ENCODE assay signal across 29 cellular contexts in the genomic region with DNA sequence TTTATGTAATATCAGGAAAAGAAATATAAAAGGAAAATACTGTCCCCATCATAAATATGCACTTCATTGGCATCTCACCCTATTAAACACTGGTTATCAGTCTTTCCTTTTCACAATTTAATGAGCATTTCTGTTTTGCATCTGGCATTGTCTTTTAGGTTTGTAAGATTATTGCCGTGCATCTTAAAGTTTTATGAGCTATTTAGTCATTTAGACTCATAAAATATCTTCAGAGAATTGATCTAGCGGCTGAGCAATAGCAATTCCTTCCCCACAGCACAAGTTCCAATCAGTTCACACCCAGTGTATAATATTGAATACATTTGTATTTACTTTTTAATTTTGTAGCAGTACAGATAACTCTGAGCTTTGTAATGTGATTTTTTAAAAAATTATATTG.
"Had no signal": no experiment of that assay in that cellular context is flagged by ENCODE, and none has a peak within 500 bp of the region (broad histone marks: within the 10 kb centered on the region; RNA-seq: fewer than 3 reads in every experiment).

No MANE protein-coding gene starts in this region.

- ATAC-seq: activated CD4-positive, alpha-beta T cell treated with anti-CD3 and anti-CD28 coated beads for 36 hours; activated CD8-positive, alpha-beta memory T cell treated with anti-CD3 and anti-CD28 coated beads, Interleukin-2, amount 10 ng/mL, durations not matched to agents 7 days and 5 days; activated CD8-positive, alpha-beta T cell treated with anti-CD3 and anti-CD28 coated beads, Interleukin-2, amount 10 ng/mL, durations not matched to agents 7 days and 5 days; activated naive CD8-positive, alpha-beta T cell treated with anti-CD3 and anti-CD28 coated beads, Interleukin-2, amount 50 U/mL, for 24 hours; body of pancreas; esophagus mucosa; foreskin keratinocyte; gastrocnemius medialis had no signal

- DNase-seq: activated CD4-positive, alpha-beta memory T cell treated with anti-CD3 and anti-CD28 coated beads for 36 hours; activated CD4-positive, alpha-beta T cell treated with anti-CD3 and anti-CD28 coated beads for 36 hours; activated CD4-positive, alpha-beta T cell treated with anti-CD3 and anti-CD28 coated beads, Interleukin-2, amount 10 ng/mL, durations not matched to agents 24 days and 14 days; activated CD4-positive, CD25-positive, alpha-beta regulatory T cell; activated CD4-positive, CD25-positive, alpha-beta regulatory T cell treated with anti-CD3 and anti-CD28 coated beads, Interleukin-2, amount 50 U/mL, for 72 hours; activated CD8-positive, alpha-beta memory T cell treated with anti-CD3 and anti-CD28 coated beads, Interleukin-2, amount 10 ng/mL, durations not matched to agents 7 days and 5 days; activated CD8-positive, alpha-beta memory T cell treated with anti-CD3 and anti-CD28 coated beads, Interleukin-2, amount 50 U/mL, for 4 hours; activated CD8-positive, alpha-beta T cell treated with anti-CD3 and anti-CD28 coated beads, Interleukin-2, amount 10 ng/mL, durations not matched to agents 7 days and 5 days; activated effector memory CD4-positive, alpha-beta T cell treated with anti-CD3 and anti-CD28 coated beads, Interleukin-2, amount 50 U/mL, for 16 hours; activated naive CD4-positive, alpha-beta T cell treated with anti-CD3 and anti-CD28 coated beads for 36 hours; activated naive CD8-positive, alpha-beta T cell treated with anti-CD3 and anti-CD28 coated beads for 36 hours; activated naive CD8-positive, alpha-beta T cell treated with anti-CD3 and anti-CD28 coated beads, Interleukin-2, amount 50 U/mL, for 24 hours; activated T-cell treated with anti-CD3 and anti-CD28 coated beads, Interleukin-2, amount 50 U/mL, for 1 hour; activated T-cell treated with anti-CD3 and anti-CD28 coated beads, Interleukin-2, amount 50 U/mL, for 48 hours; adrenal gland; amygdala; aorta; body of pancreas; caudate nucleus; dorsolateral prefrontal cortex; effector memory CD4-positive, alpha-beta T cell; endodermal cell; foreskin keratinocyte; gastrocnemius medialis; glutamatergic neuron; T-helper 1 cell; T-helper 2 cell had no signal

- H3K9me3 ChIP-seq: adrenal gland, body of pancreas, gastrocnemius medialis had no signal

- H3K36me3 ChIP-seq: adrenal gland, gastrocnemius medialis had no signal

- H3K27me3 ChIP-seq: adrenal gland, body of pancreas, dorsolateral prefrontal cortex, foreskin keratinocyte, gastrocnemius medialis had no signal

- H3K27ac ChIP-seq: adrenal gland, body of pancreas, coronary artery, foreskin keratinocyte, gastrocnemius medialis had no signal

- H3K4me1 ChIP-seq: adrenal gland, body of pancreas, foreskin keratinocyte, gastrocnemius medialis had no signal

- H3K4me3 ChIP-seq: adrenal gland, body of pancreas, coronary artery, dorsolateral prefrontal cortex, gastrocnemius medialis had no signal
